In the genomic region with DNA sequence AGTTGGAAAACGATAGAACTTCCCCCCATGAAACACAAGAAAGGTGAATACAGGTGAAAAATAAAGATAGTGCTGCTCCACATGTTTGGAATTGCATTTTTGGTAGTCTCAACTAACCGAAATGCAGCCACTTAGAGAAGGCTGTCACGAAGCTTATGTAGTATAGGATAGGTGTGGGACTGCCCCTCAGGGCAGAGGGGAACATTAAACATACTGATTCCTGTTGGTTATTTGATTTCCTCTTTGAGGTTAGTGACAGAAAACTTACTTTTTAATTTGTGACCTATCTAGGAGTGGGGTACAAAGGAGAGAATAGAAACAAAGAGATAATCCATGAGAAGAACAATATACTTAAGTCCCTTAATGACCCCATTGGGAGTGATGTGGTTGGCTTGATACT, we compare ENCODE assay signal across 9 cellular contexts.
"Had no signal": no experiment of that assay in that cellular context is flagged by ENCODE, and none has a peak within 500 bp of the region (broad histone marks: within the 10 kb centered on the region; RNA-seq: fewer than 3 reads in every experiment).

No MANE protein-coding gene starts in this region.

- H3K4me3 Mint-ChIP-seq: HFFc6 had no signal

- DNase-seq: GM23248, GOT3, H7, HFFc6 had no signal

- ATAC-seq: HCT116, HepG2 had no signal

- H3K36me3 ChIP-seq: HAP-1 had no signal

- H3K9me3 ChIP-seq: HAP-1 had no signal

- H2AFZ ChIP-seq: GM23248 had no signal

- H3K9ac ChIP-seq: GM23248 had no signal

- H3K4me3 ChIP-seq: GM23248, HAP-1 had no signal

- H3K4me1 ChIP-seq: HAP-1 had no signal

- H3K27ac Mint-ChIP-seq: HFFc6, IgD-negative memory B cell had no signal

- H3K27ac ChIP-seq: GM23248, HL-60 had no signal
